23 cellular contexts compared by ENCODE assay signal in genomic region chr13:111322916-111323331, GRCh38. TPM values are rescaled to one million over a fixed set of nuclear protein-coding genes. Genes with fewer than 3 reads are reported as not detected.
DNase-seq lines count a peak whose midpoint lies in the region; ATAC-seq and TF ChIP-seq lines count a peak whose summit lies in the region.
"Had no signal": no experiment of that assay in that cellular context is flagged by ENCODE, and none has a peak within 500 bp of the region (broad histone marks: within the 10 kb centered on the region; RNA-seq: fewer than 3 reads in every experiment).

No MANE protein-coding gene starts in this region.

- no peaks in the 10 kb centered on the region for H3K4me1 Mint-ChIP-seq in CD14-positive monocyte
- H3K4me1 Mint-ChIP-seq in endodermal cell = no peaks in the 10 kb centered on the region
- no peaks in the 10 kb centered on the region for H3K4me1 Mint-ChIP-seq in type B pancreatic cell (ENCODE audit: unreplicated experiment)

- no peak overlapping the region for H3K4me3 ChIP-seq in endodermal cell (ENCODE audit: low read length)
- no peak overlapping the region for H3K4me3 ChIP-seq in spleen
- H3K4me3 ChIP-seq: GM12878, K562 had no signal

- H3K9me3 Mint-ChIP-seq in CD14-positive monocyte = peaks cover 0 to 10% (median 3%) of the 10 kb centered on the region in 7 donors
- H3K9me3 Mint-ChIP-seq in endodermal cell = no peaks in the 10 kb centered on the region
- H3K9me3 Mint-ChIP-seq in type B pancreatic cell = no peaks in the 10 kb centered on the region

- intact Hi-C loops in CD14-positive monocyte (cut with micrococcal nuclease) = no loop called here
- intact Hi-C loops in spleen (cut with DNase I; ENCODE audit: low total_unique reads) = no loop called here

- no peak overlapping the region for H3K9ac ChIP-seq in endodermal cell (ENCODE audit: extremely low read depth, low read length, poor library complexity, severe bottlenecking)

- no peaks in the 10 kb centered on the region for H3K27me3 ChIP-seq in endodermal cell (ENCODE audit: control insufficient read depth, insufficient read depth, low read length, poor library complexity, severe bottlenecking)
- H3K27me3 ChIP-seq in spleen (replicated peaks in 1 of 7) = no peaks in the 10 kb centered on the region

- TF ChIP-seq CTCF in CD14-positive monocyte (IDR thresholded peaks at IDR 0.05) = no peak
- no peak for TF ChIP-seq CTCF in endodermal cell (conservative IDR thresholded peaks at IDR 0.05)
- TF ChIP-seq CTCF in spleen (IDR thresholded peaks at IDR 0.05 in 8 of 11, conservative IDR thresholded peaks at IDR 0.05 in 3 of 11) = no peak
- TF ChIP-seq CTCF in type B pancreatic cell (conservative IDR thresholded peaks at IDR 0.05) = no peak

- no peak for TF ChIP-seq POLR2A in spleen (IDR thresholded peaks at IDR 0.05)

- 88 to 90% methylated on average over 2 to 7 of the region's 7 CpGs for WGBS in endodermal cell (ENCODE audit: insufficient coverage in 1 of 2, insufficient read length in 1 of 2), 2 experiments
- 78 to 90% (median 86%) methylated on average over 7 of the region's 7 CpGs for WGBS in spleen, 5 donors

- H3K36me3 ChIP-seq in endodermal cell (ENCODE audit: control insufficient read depth, insufficient read depth, low read length) (no peaks in the 10 kb centered on the region), spleen (no peaks in the 10 kb centered on the region)

- H3K27ac ChIP-seq in endodermal cell (ENCODE audit: low read depth, low read length) = no peak overlapping the region
- H3K27ac ChIP-seq in spleen = no peak overlapping the region
- H3K27ac ChIP-seq: 22Rv1 had no signal

- H3K27ac Mint-ChIP-seq in CD14-positive monocyte (no peak overlapping the region), endodermal cell (no peak overlapping the region), type B pancreatic cell (no peak overlapping the region)

- DNase-seq in NCI-H146 (lab: John Stamatoyannopoulos, UW) (peak; percentile 22), NCI-H146 treated with DMSO at 0.1 percent for 48 hours (lab: John Stamatoyannopoulos, UW; ENCODE audit: unreplicated experiment) (no peak), CD14-positive monocyte (ENCODE audit: low spot score) (peak; percentile 33), endodermal cell (peak; percentile 35), spleen (peak; percentile 62), type B pancreatic cell (ENCODE audit: extremely low spot score, unreplicated experiment) (no peak)
- DNase-seq: AML-193; Caco-2; CD4-positive, CD25-positive, alpha-beta regulatory T cell; GF-D8; NCI-H1092 treated with DMSO at 0.1 percent for 48 hours; NCI-H1694; NCI-H2081 treated with DMSO at 0.1 percent for 48 hours; NCI-H510A treated with DMSO at 0.1 percent for 48 hours; NCI-H774 had no signal

- no peaks in the 10 kb centered on the region for H3K9me3 ChIP-seq in endodermal cell (ENCODE audit: control insufficient read depth, low read length)
- H3K9me3 ChIP-seq in spleen = no peaks in the 10 kb centered on the region
- H3K9me3 ChIP-seq: Caco-2 had no signal

- no peak overlapping the region for H3K4me3 Mint-ChIP-seq in CD14-positive monocyte
- no peak overlapping the region for H3K4me3 Mint-ChIP-seq in endodermal cell
- H3K4me3 Mint-ChIP-seq in type B pancreatic cell = no peak overlapping the region
- H3K4me3 Mint-ChIP-seq: CD4-positive, CD25-positive, alpha-beta regulatory T cell had no signal

- H3K4me1 ChIP-seq in endodermal cell (ENCODE audit: control insufficient read depth, insufficient read depth, low read length) (no peaks in the 10 kb centered on the region), spleen (no peaks in the 10 kb centered on the region)
- H3K4me1 ChIP-seq: Caco-2 had no signal

- no peaks in the 10 kb centered on the region for H3K36me3 Mint-ChIP-seq in CD14-positive monocyte
- H3K36me3 Mint-ChIP-seq in endodermal cell (ENCODE audit: low read depth) = no peaks in the 10 kb centered on the region
- no peaks in the 10 kb centered on the region for H3K36me3 Mint-ChIP-seq in type B pancreatic cell

- H3K27me3 Mint-ChIP-seq in CD14-positive monocyte (ENCODE audit: low read depth in 3 of 3) (peaks cover 0 to 7% (median 2%) of the 10 kb centered on the region in 3 donors), endodermal cell (ENCODE audit: insufficient read depth) (no peaks in the 10 kb centered on the region), type B pancreatic cell (no peaks in the 10 kb centered on the region)
- H3K27me3 Mint-ChIP-seq: CD4-positive, CD25-positive, alpha-beta regulatory T cell had no signal

- ATAC-seq in GM19035 (IDR thresholded peaks at IDR 0.05; ENCODE audit: unreplicated experiment) = no peak
- no peak for ATAC-seq in GM21576 (IDR thresholded peaks at IDR 0.05; ENCODE audit: unreplicated experiment)
- ATAC-seq: GM12878, K562 had no signal

RNA-seq across cellular contexts. Expression of gene TEX29, which starts 2.5 kb away (rescaled TPM):
- under 1 TPM in 1 of 2 donors, not detected in 1; 0.29 TPM for polyA plus RNA-seq in CD14-positive monocyte
- total RNA-seq in endodermal cell = under 1 TPM in 1 of 2 donors, not detected in 1; 0.69 TPM
- 0.43 TPM for polyA plus RNA-seq in endodermal cell (2013, experiment 1 of 2)
- not detected for polyA plus RNA-seq in endodermal cell (2013, experiment 2 of 2)
- under 1 TPM in 3 of 7 donors, not detected in 4; 0.54 to 0.66 (median 0.54) TPM for total RNA-seq in spleen
- 1 to 10 TPM in 2 of 3 donors, under 1 TPM in 1; 0.74 to 1.7 (median 1.1) TPM for polyA plus RNA-seq in spleen
- total RNA-seq in type B pancreatic cell (ENCODE audit: low replicate concordance) = 0.62 and 0.92 TPM in 2 replicates
- total RNA-seq: Caco-2; CD4-positive, CD25-positive, alpha-beta regulatory T cell; Daoy; GM12878; H1; K562; RPMI7951 had no signal
- polyA plus RNA-seq: CD4-positive, CD25-positive, alpha-beta regulatory T cell had no signal

Comparison
In these comparisons a context has a peak if more than half of its experiments do, and no peak if none do; other contexts are left out.
1. DNase-seq: peak in NCI-H146 (single experiment), CD14-positive monocyte (single experiment), endodermal cell (single experiment) and spleen (single experiment); none in NCI-H146 treated with DMSO at 0.1 percent for 48 hours (single experiment) and type B pancreatic cell (single experiment).